In the genomic region with DNA sequence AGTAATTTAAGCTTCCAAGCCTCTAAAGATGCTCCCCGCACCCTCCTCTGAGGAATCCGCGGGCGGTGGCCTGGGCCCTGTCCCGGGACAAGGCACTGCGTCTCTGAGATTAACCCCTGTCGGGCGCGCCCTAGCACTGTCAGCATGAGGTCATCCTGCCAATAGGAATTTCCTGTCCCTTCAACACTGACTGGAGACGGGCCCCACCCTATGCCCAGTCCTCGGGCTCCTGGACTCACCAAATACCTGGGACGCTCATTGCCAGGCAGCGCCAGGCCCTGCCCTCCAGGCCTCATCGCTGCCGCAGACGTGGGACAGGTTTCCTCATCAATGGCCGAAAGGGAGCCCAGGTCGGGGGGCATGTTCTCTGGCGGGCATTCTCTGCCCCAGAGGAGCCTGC, we compare ENCODE assay signal across 16 cellular contexts.
DNase-seq lines count a peak whose midpoint lies in the region; TF ChIP-seq lines count a peak whose summit lies in the region.
"Had no signal": no experiment of that assay in that cellular context is flagged by ENCODE, and none has a peak within 500 bp of the region (broad histone marks: within the 10 kb centered on the region; RNA-seq: fewer than 3 reads in every experiment).

No MANE protein-coding gene starts in this region.

- WGBS in hepatocyte (ENCODE audit: low lambda C conversion rate, missing lambda C conversion rate): 78% methylated on average over 19 of the region's 19 CpGs

- TF ChIP-seq CTCF in hepatocyte (IDR thresholded peaks at IDR 0.05; ENCODE audit: poor library complexity): no peak

- no peak overlapping the region for H3K4me2 ChIP-seq in hepatocyte
- H3K4me2 ChIP-seq: BLaER1 had no signal

- H3K4me3 ChIP-seq in adipocyte (ENCODE audit: low read length) (peak overlapping the region; percentile 23), hepatocyte (no peak overlapping the region)
- H3K4me3 ChIP-seq: BLaER1, lower lobe of right lung had no signal

- no peaks in the 10 kb centered on the region for H3K9me2 ChIP-seq in hepatocyte (replicated peaks; ENCODE audit: insufficient read depth)

- DNase-seq in AG08396 (ENCODE audit: low spot score) (peak; percentile 62), HS-27A (ENCODE audit: low read depth) (peak; percentile 88), adipocyte (ENCODE audit: low read depth) (peak; percentile 13), islet precursor cell (peak; percentile 85), NCI-H187 treated with DMSO at 0.1 percent for 48 hours (lab: John Stamatoyannopoulos, UW) (no peak), hepatocyte (ENCODE audit: low spot score) (no peak)
- no peak for DNase-seq in stimulated activated CD4-positive, alpha-beta T cell treated with anti-CD3 and anti-CD28 coated beads, Interleukin-4, amount 100 ng/mL, for 4 hours
- DNase-seq in activated T-cell treated with anti-CD3 and anti-CD28 coated beads, Interleukin-2, amount 50 U/mL, for 48 hours: no peak
- DNase-seq: activated CD8-positive, alpha-beta memory T cell treated with anti-CD3 and anti-CD28 coated beads for 24 hours; activated naive CD8-positive, alpha-beta T cell treated with anti-CD3 and anti-CD28 coated beads, Interleukin-2, amount 10 ng/mL, durations not matched to agents 7 days and 5 days; cortex of kidney; lower lobe of right lung; NCI-H187; nucleus accumbens; OCI-M1 had no signal

- H4K20me1 ChIP-seq in hepatocyte (ENCODE audit: insufficient read depth, poor library complexity, severe bottlenecking): no peaks in the 10 kb centered on the region
- H4K20me1 ChIP-seq: BLaER1 had no signal

- H3K9me3 ChIP-seq in adipocyte (ENCODE audit: control insufficient read depth, low read length) (no peaks in the 10 kb centered on the region), hepatocyte (ENCODE audit: low read depth) (no peaks in the 10 kb centered on the region)
- H3K9me3 ChIP-seq: BLaER1, lower lobe of right lung had no signal

- no peaks in the 10 kb centered on the region for H3K79me2 ChIP-seq in hepatocyte

- H3K36me3 ChIP-seq in adipocyte (ENCODE audit: control insufficient read depth, insufficient read depth, low read length, severe bottlenecking) (no peaks in the 10 kb centered on the region), hepatocyte (replicated peaks; ENCODE audit: insufficient read depth, low read depth) (no peaks in the 10 kb centered on the region)
- H3K36me3 ChIP-seq: BLaER1, lower lobe of right lung had no signal

- no peak overlapping the region for H3K27ac ChIP-seq in hepatocyte
- H3K27ac ChIP-seq: BLaER1, lower lobe of right lung had no signal

- H3K27me3 ChIP-seq in adipocyte (replicated peaks; ENCODE audit: control insufficient read depth, insufficient read depth, low read length): peaks cover 39% of the 10 kb centered on the region
- peaks cover 8% of the 10 kb centered on the region for H3K27me3 ChIP-seq in hepatocyte
- H3K27me3 ChIP-seq: BLaER1 had no signal

- H2AFZ ChIP-seq in hepatocyte: no peak overlapping the region

- no peak overlapping the region for H3K9ac ChIP-seq in adipocyte (ENCODE audit: low read length)
- H3K9ac ChIP-seq: BLaER1 had no signal

- H3K4me1 ChIP-seq in adipocyte (ENCODE audit: control insufficient read depth, insufficient read depth, low read length) (peaks cover 6% of the 10 kb centered on the region), hepatocyte (ENCODE audit: insufficient read depth) (no peaks in the 10 kb centered on the region)
- H3K4me1 ChIP-seq: lower lobe of right lung had no signal

Comparison
In these comparisons a context has a peak if more than half of its experiments do, and no peak if none do; other contexts are left out.
1. DNase-seq: peak in AG08396 (single experiment), HS-27A (single experiment), adipocyte (single experiment) and islet precursor cell (single experiment); none in stimulated activated CD4-positive, alpha-beta T cell treated with anti-CD3 and anti-CD28 coated beads, Interleukin-4, amount 100 ng/mL, for 4 hours (0 of 2), activated T-cell treated with anti-CD3 and anti-CD28 coated beads, Interleukin-2, amount 50 U/mL, for 48 hours (0 of 2), NCI-H187 treated with DMSO at 0.1 percent for 48 hours (single experiment) and hepatocyte (single experiment).